16 cellular contexts compared by ENCODE assay signal in the genomic region with DNA sequence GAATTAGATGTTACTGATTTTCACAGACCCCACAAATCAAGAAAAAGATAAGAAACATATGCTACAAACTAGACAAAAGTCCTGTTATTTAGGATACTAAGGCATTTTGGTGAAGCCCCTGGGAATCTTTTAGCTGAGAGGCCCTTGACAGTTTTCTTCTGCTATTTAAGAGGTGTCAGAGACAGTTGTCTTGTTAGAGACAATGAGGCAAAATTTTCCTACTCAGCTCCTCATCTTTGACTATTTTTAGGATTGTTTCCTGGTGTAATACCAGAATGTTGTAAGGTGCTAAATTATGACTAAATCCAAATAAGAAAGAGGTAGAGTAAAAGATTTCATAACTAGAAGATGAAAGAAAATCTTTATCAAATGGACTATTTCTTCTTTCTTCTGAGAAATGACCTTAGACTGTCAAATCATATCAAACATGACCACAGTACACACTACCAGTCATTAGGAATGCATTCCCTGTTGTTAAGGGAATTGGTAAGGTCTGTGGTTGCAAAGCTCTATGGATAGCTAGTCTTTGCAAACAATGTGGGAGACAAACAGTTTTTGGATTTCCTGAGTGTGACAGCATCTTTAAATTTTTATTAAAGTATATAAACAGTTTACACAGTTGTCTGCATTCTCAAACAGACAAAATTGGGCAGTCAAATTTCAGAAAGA.
DNase-seq lines count a peak whose midpoint lies in the region; ATAC-seq and TF ChIP-seq lines count a peak whose summit lies in the region.
"Had no signal": no experiment of that assay in that cellular context is flagged by ENCODE, and none has a peak within 500 bp of the region (broad histone marks: within the 10 kb centered on the region; RNA-seq: fewer than 3 reads in every experiment).

No MANE protein-coding gene starts in this region.

- DNase-seq in HT-29 (ENCODE audit: low spot score) (peak; percentile 3), NCI-H226 (peak; percentile 62), endodermal cell (no peak), retina (peak; percentile 15), OCI-M2 (lab: John Stamatoyannopoulos, UW; ENCODE audit: unreplicated experiment) (no peak)
- DNase-seq: ACHN; BE2C; C1 segment of cervical spinal cord; CD4-positive, CD25-positive, alpha-beta regulatory T cell; CD8-positive, alpha-beta memory T cell; COR-L47; DMS 273 treated with DMSO at 0.1 percent for 48 hours; HCEC 1CT had no signal

- no peak overlapping the region for H3K9ac ChIP-seq in endodermal cell (ENCODE audit: extremely low read depth, low read length, poor library complexity, severe bottlenecking)

- H3K27ac Mint-ChIP-seq in endodermal cell = no peak overlapping the region
- H3K27ac Mint-ChIP-seq: CD4-positive, CD25-positive, alpha-beta regulatory T cell; CD8-positive, alpha-beta memory T cell; GM23338 had no signal

- peaks cover 4% of the 10 kb centered on the region for H3K4me1 Mint-ChIP-seq in endodermal cell
- H3K4me1 Mint-ChIP-seq: CD4-positive, CD25-positive, alpha-beta regulatory T cell; CD8-positive, alpha-beta memory T cell; GM23338 had no signal

- H3K27me3 ChIP-seq in endodermal cell (ENCODE audit: control insufficient read depth, insufficient read depth, low read length, poor library complexity, severe bottlenecking) = no peaks in the 10 kb centered on the region
- H3K27me3 ChIP-seq: BE2C had no signal

- no peak overlapping the region for H3K4me3 ChIP-seq in endodermal cell (ENCODE audit: low read length)
- H3K4me3 ChIP-seq: GM23338 had no signal

- no peaks in the 10 kb centered on the region for H3K27me3 Mint-ChIP-seq in endodermal cell (ENCODE audit: insufficient read depth)
- H3K27me3 Mint-ChIP-seq: CD4-positive, CD25-positive, alpha-beta regulatory T cell; CD8-positive, alpha-beta memory T cell had no signal

- ATAC-seq in HG03025 (IDR thresholded peaks at IDR 0.05; ENCODE audit: low FRiP score, unreplicated experiment) (no peak), HG03469 (IDR thresholded peaks at IDR 0.05; ENCODE audit: unreplicated experiment) (no peak)
- ATAC-seq: GM23338 had no signal

- H3K36me3 ChIP-seq in endodermal cell (ENCODE audit: control insufficient read depth, insufficient read depth, low read length) = no peaks in the 10 kb centered on the region
- H3K36me3 ChIP-seq: BE2C had no signal

- H3K9me3 Mint-ChIP-seq in endodermal cell = no peaks in the 10 kb centered on the region

- H3K4me1 ChIP-seq in endodermal cell (ENCODE audit: control insufficient read depth, insufficient read depth, low read length) = no peaks in the 10 kb centered on the region

- H3K36me3 Mint-ChIP-seq in endodermal cell (ENCODE audit: low read depth) = no peaks in the 10 kb centered on the region
- H3K36me3 Mint-ChIP-seq: CD4-positive, CD25-positive, alpha-beta regulatory T cell; CD8-positive, alpha-beta memory T cell had no signal

- H3K27ac ChIP-seq in endodermal cell (ENCODE audit: low read depth, low read length) = peak overlapping the region; percentile 4

- no peaks in the 10 kb centered on the region for H3K9me3 ChIP-seq in endodermal cell (ENCODE audit: control insufficient read depth, low read length)
- H3K9me3 ChIP-seq: BE2C had no signal

- no peak for TF ChIP-seq CTCF in endodermal cell (conservative IDR thresholded peaks at IDR 0.05)

- H3K4me3 Mint-ChIP-seq in endodermal cell = no peak overlapping the region
- H3K4me3 Mint-ChIP-seq: CD4-positive, CD25-positive, alpha-beta regulatory T cell; CD8-positive, alpha-beta memory T cell; GM23338 had no signal

Comparison
In these comparisons a context has a peak if more than half of its experiments do, and no peak if none do; other contexts are left out.
1. DNase-seq: peak in HT-29 (single experiment), NCI-H226 (single experiment) and retina (single experiment); none in endodermal cell (single experiment) and OCI-M2 (single experiment).